ENCODE assay signal across 11 cellular contexts in genomic region chr16:2905988-2906387, GRCh38. TPM values are rescaled to one million over a fixed set of nuclear protein-coding genes. Genes with fewer than 3 reads are reported as not detected.
DNase-seq lines count a peak whose midpoint lies in the region; ATAC-seq and TF ChIP-seq lines count a peak whose summit lies in the region.
"Had no signal": no experiment of that assay in that cellular context is flagged by ENCODE, and none has a peak within 500 bp of the region (broad histone marks: within the 10 kb centered on the region; RNA-seq: fewer than 3 reads in every experiment).

No MANE protein-coding gene starts in this region.

- H3K27me3 ChIP-seq in thoracic aorta (replicated peaks; ENCODE audit: insufficient read depth) (no peaks in the 10 kb centered on the region), aorta (ENCODE audit: control insufficient read depth in 1 of 2, insufficient read depth in 2 of 2, low read length in 1 of 2) (peaks cover 0 to 2% of the 10 kb centered on the region in 2 donors)

- H3K4me3 Mint-ChIP-seq in activated naive CD4-positive, alpha-beta T cell treated with anti-CD3 and anti-CD28 coated beads for 36 hours, result peak overlapping the region; percentile 67
- peak overlapping the region; percentile 91 for H3K4me3 Mint-ChIP-seq in activated T-helper 1 cell treated with anti-CD3 and anti-CD28 coated beads, Interleukin-12 subunit alpha, Interleukin-12 subunit beta, Interleukin-2, Interleukin-4 antibody, amounts not matched to agents 30 ng/mL and 10 ng/mL and 1 ng/mL, durations not matched to agents 14 hours and 24 hours and 36 hours
- peak overlapping the region; percentile 88 to 96 (median 93) for H3K4me3 Mint-ChIP-seq in immature natural killer cell

- no peaks in the 10 kb centered on the region for H3K36me3 ChIP-seq in thoracic aorta
- H3K36me3 ChIP-seq in aorta (ENCODE audit: control insufficient read depth in 1 of 2, insufficient read depth in 2 of 2, low read length in 1 of 2), result no peaks in the 10 kb centered on the region

- H3K27ac ChIP-seq in thoracic aorta (peak overlapping the region; percentile 57 to 61), aorta (ENCODE audit: low read depth in 1 of 2, low read length in 2 of 2) (no peak overlapping the region)

- H3K9me3 ChIP-seq in thoracic aorta (no peaks in the 10 kb centered on the region), aorta (ENCODE audit: control insufficient read depth, low read length) (no peaks in the 10 kb centered on the region)

- CTCF ChIA-PET in activated naive CD4-positive, alpha-beta T cell treated with anti-CD3 and anti-CD28 coated beads for 36 hours (lab: Charles Lee), result interaction anchor here (0.7 to 2.3 kb wide), 7 partner anchors 11 to 67 kb away, joined by 3 to 10 read pairs (median 3); no protein-coding TSS in a partner anchor

- 28 to 30% methylated on average over 12 of the region's 12 CpGs for WGBS in aorta, 2 donors

- peaks cover 18% of the 10 kb centered on the region for H3K4me1 Mint-ChIP-seq in activated naive CD4-positive, alpha-beta T cell treated with anti-CD3 and anti-CD28 coated beads for 36 hours (ENCODE audit: low read depth)
- peaks cover 17% of the 10 kb centered on the region for H3K4me1 Mint-ChIP-seq in activated T-helper 1 cell treated with anti-CD3 and anti-CD28 coated beads, Interleukin-12 subunit alpha, Interleukin-12 subunit beta, Interleukin-2, Interleukin-4 antibody, amounts not matched to agents 30 ng/mL and 10 ng/mL and 1 ng/mL, durations not matched to agents 14 hours and 24 hours and 36 hours (ENCODE audit: low read depth)
- peaks cover 33 to 34% of the 10 kb centered on the region in 2 donors for H3K4me1 Mint-ChIP-seq in immature natural killer cell

- no peaks in the 10 kb centered on the region for H3K36me3 Mint-ChIP-seq in activated naive CD4-positive, alpha-beta T cell treated with anti-CD3 and anti-CD28 coated beads for 36 hours (ENCODE audit: low read depth)
- H3K36me3 Mint-ChIP-seq in activated T-helper 1 cell treated with anti-CD3 and anti-CD28 coated beads, Interleukin-12 subunit alpha, Interleukin-12 subunit beta, Interleukin-2, Interleukin-4 antibody, amounts not matched to agents 30 ng/mL and 10 ng/mL and 1 ng/mL, durations not matched to agents 14 hours and 24 hours and 36 hours (ENCODE audit: low read depth), result no peaks in the 10 kb centered on the region
- no peaks in the 10 kb centered on the region for H3K36me3 Mint-ChIP-seq in immature natural killer cell

- no peak for TF ChIP-seq CTCF in thoracic aorta (IDR thresholded peaks at IDR 0.05)

- no peak overlapping the region for H3K27ac Mint-ChIP-seq in activated naive CD4-positive, alpha-beta T cell treated with anti-CD3 and anti-CD28 coated beads for 36 hours
- peak overlapping the region; percentile 3 for H3K27ac Mint-ChIP-seq in activated T-helper 1 cell treated with anti-CD3 and anti-CD28 coated beads, Interleukin-12 subunit alpha, Interleukin-12 subunit beta, Interleukin-2, Interleukin-4 antibody, amounts not matched to agents 30 ng/mL and 10 ng/mL and 1 ng/mL, durations not matched to agents 14 hours and 24 hours and 36 hours
- peak overlapping the region; percentile 70 to 91 (median 89) for H3K27ac Mint-ChIP-seq in immature natural killer cell

- intact Hi-C loops in activated naive CD4-positive, alpha-beta T cell treated with anti-CD3 and anti-CD28 coated beads for 36 hours (cut with micrococcal nuclease), result loop anchor here (1.0 to 10.0 kb wide), 7 partner anchors 21 to 751 kb away; partner anchors contain the start of genes ELOB, THOC6 and TRAF7
- intact Hi-C loops in activated T-helper 1 cell treated with anti-CD3 and anti-CD28 coated beads, Interleukin-12 subunit alpha, Interleukin-12 subunit beta, Interleukin-2, Interleukin-4 antibody, amounts not matched to agents 30 ng/mL and 10 ng/mL and 1 ng/mL, durations not matched to agents 14 hours and 24 hours and 36 hours (cut with micrococcal nuclease), result loop anchor here (1.0 to 10.0 kb wide), 9 partner anchors 21 to 391 kb away; partner anchors contain the start of genes ATP6V0C, ELOB, FLYWCH2 and HCFC1R1
- intact Hi-C loops in aorta (cut with DNase I), result loop anchor here in 1 of 2 donors (1.0 kb wide), 1 partner anchor 23 kb away; the partner anchor contains the start of gene FLYWCH2

- ATAC-seq in thoracic aorta (ENCODE audit: insufficient number of reproducible peaks, low FRiP score, low read depth) (no peak), GM19397 (IDR thresholded peaks at IDR 0.05; ENCODE audit: unreplicated experiment) (no peak), aorta (ENCODE audit: low FRiP score) (no peak)

- no peaks in the 10 kb centered on the region for H3K27me3 Mint-ChIP-seq in activated naive CD4-positive, alpha-beta T cell treated with anti-CD3 and anti-CD28 coated beads for 36 hours (ENCODE audit: low read depth)
- peaks cover 4% of the 10 kb centered on the region for H3K27me3 Mint-ChIP-seq in activated T-helper 1 cell treated with anti-CD3 and anti-CD28 coated beads, Interleukin-12 subunit alpha, Interleukin-12 subunit beta, Interleukin-2, Interleukin-4 antibody, amounts not matched to agents 30 ng/mL and 10 ng/mL and 1 ng/mL, durations not matched to agents 14 hours and 24 hours and 36 hours (ENCODE audit: insufficient read depth)
- peaks cover 0 to 9% (median 4%) of the 10 kb centered on the region in 3 donors for H3K27me3 Mint-ChIP-seq in immature natural killer cell (ENCODE audit: low read depth in 3 of 3)

- no peaks in the 10 kb centered on the region for H3K9me3 Mint-ChIP-seq in activated naive CD4-positive, alpha-beta T cell treated with anti-CD3 and anti-CD28 coated beads for 36 hours
- no peaks in the 10 kb centered on the region for H3K9me3 Mint-ChIP-seq in activated T-helper 1 cell treated with anti-CD3 and anti-CD28 coated beads, Interleukin-12 subunit alpha, Interleukin-12 subunit beta, Interleukin-2, Interleukin-4 antibody, amounts not matched to agents 30 ng/mL and 10 ng/mL and 1 ng/mL, durations not matched to agents 14 hours and 24 hours and 36 hours
- H3K9me3 Mint-ChIP-seq in immature natural killer cell, result no peaks in the 10 kb centered on the region

- no peak for DNase-seq in activated naive CD4-positive, alpha-beta T cell treated with anti-CD3 and anti-CD28 coated beads for 36 hours
- DNase-seq in activated naive CD4-positive, alpha-beta T cell treated with Interleukin-2 at 50 U/mL for 16 hours, result no peak
- no peak for DNase-seq in activated T-helper 1 cell treated with anti-CD3 and anti-CD28 coated beads, Interleukin-12 subunit alpha, Interleukin-12 subunit beta, Interleukin-2, Interleukin-4 antibody, amounts not matched to agents 30 ng/mL and 10 ng/mL and 1 ng/mL, durations not matched to agents 14 hours and 24 hours and 36 hours (ENCODE audit: low spot score)
- DNase-seq in immature natural killer cell, result no peak
- no peak for DNase-seq in thoracic aorta (ENCODE audit: low spot score)
- no peak for DNase-seq in aorta
- DNase-seq in NOMO-1 treated with DMSO at 0.1 percent for 48 hours (lab: John Stamatoyannopoulos, UW; ENCODE audit: unreplicated experiment), result no peak

- peaks cover 9 to 20% of the 10 kb centered on the region in 2 donors for H3K4me1 ChIP-seq in thoracic aorta (ENCODE audit: control insufficient read depth in 1 of 2, low read depth in 2 of 2)
- H3K4me1 ChIP-seq in aorta (ENCODE audit: control insufficient read depth in 1 of 2, insufficient read depth in 2 of 2, low read length in 2 of 2), result no peaks in the 10 kb centered on the region

- H3K4me3 ChIP-seq in thoracic aorta (no peak overlapping the region), aorta (ENCODE audit: low read length in 2 of 2) (no peak overlapping the region)

RNA-seq across cellular contexts. Expression of gene FLYWCH1, which starts 5.7 kb away (rescaled TPM):
- total RNA-seq in activated naive CD4-positive, alpha-beta T cell treated with anti-CD3 and anti-CD28 coated beads for 36 hours, result 10 to 100 TPM; 33.5 to 35.4 TPM
- 61.1 and 65.7 TPM in 2 replicates for total RNA-seq in activated T-helper 1 cell treated with anti-CD3 and anti-CD28 coated beads, Interleukin-12 subunit alpha, Interleukin-12 subunit beta, Interleukin-2, Interleukin-4 antibody, amounts not matched to agents 30 ng/mL and 10 ng/mL and 1 ng/mL, durations not matched to agents 14 hours and 24 hours and 36 hours
- 10 to 100 TPM in 1 of 3 donors, 1 to 10 TPM in 2; 2.5 to 16.1 (median 4.8) TPM for polyA plus RNA-seq in immature natural killer cell
- 10 to 100 TPM; 65.6 to 72.8 TPM for total RNA-seq in thoracic aorta
- 10 to 100 TPM; 40.6 to 72.4 TPM for total RNA-seq in aorta
- 100 to 1,000 TPM in 1 of 2 donors, 10 to 100 TPM in 1; 24.2 to 103 TPM for polyA plus RNA-seq in aorta

RNA-seq across cellular contexts. Expression of gene FLYWCH2, which starts 23.0 kb away (rescaled TPM):
- 10 to 100 TPM; 12.7 to 15.2 TPM for total RNA-seq in activated naive CD4-positive, alpha-beta T cell treated with anti-CD3 and anti-CD28 coated beads for 36 hours
- 22.9 and 25.4 TPM in 2 replicates for total RNA-seq in activated T-helper 1 cell treated with anti-CD3 and anti-CD28 coated beads, Interleukin-12 subunit alpha, Interleukin-12 subunit beta, Interleukin-2, Interleukin-4 antibody, amounts not matched to agents 30 ng/mL and 10 ng/mL and 1 ng/mL, durations not matched to agents 14 hours and 24 hours and 36 hours
- polyA plus RNA-seq in immature natural killer cell, result 10 to 100 TPM; 15.9 to 24.5 (median 18.3) TPM
- total RNA-seq in thoracic aorta, result 10 to 100 TPM; 52.2 to 53.2 TPM
- 10 to 100 TPM; 11.5 to 14.6 TPM for total RNA-seq in aorta
- 10 to 100 TPM; 18.8 to 32.6 TPM for polyA plus RNA-seq in aorta

RNA-seq across cellular contexts. Expression of gene PRSS22, which starts 48.0 kb away (rescaled TPM):
- total RNA-seq in activated naive CD4-positive, alpha-beta T cell treated with anti-CD3 and anti-CD28 coated beads for 36 hours, result not detected
- total RNA-seq in activated T-helper 1 cell treated with anti-CD3 and anti-CD28 coated beads, Interleukin-12 subunit alpha, Interleukin-12 subunit beta, Interleukin-2, Interleukin-4 antibody, amounts not matched to agents 30 ng/mL and 10 ng/mL and 1 ng/mL, durations not matched to agents 14 hours and 24 hours and 36 hours, result not detected in 2 replicates
- under 1 TPM in 2 of 3 donors, not detected in 1; 0.23 to 0.40 TPM for polyA plus RNA-seq in immature natural killer cell
- not detected for total RNA-seq in thoracic aorta
- not detected for total RNA-seq in aorta
- polyA plus RNA-seq in aorta, result 1 to 10 TPM in 1 of 2 donors, under 1 TPM in 1; 0.31 to 1.5 TPM
- total RNA-seq: cardiac septum, left cardiac atrium had no signal
- polyA plus RNA-seq: BJ had no signal

RNA-seq across cellular contexts. Expression of gene KREMEN2, which starts 58.1 kb away (rescaled TPM):
- not detected for total RNA-seq in activated naive CD4-positive, alpha-beta T cell treated with anti-CD3 and anti-CD28 coated beads for 36 hours
- 0.10 and 0.18 TPM in 2 replicates for total RNA-seq in activated T-helper 1 cell treated with anti-CD3 and anti-CD28 coated beads, Interleukin-12 subunit alpha, Interleukin-12 subunit beta, Interleukin-2, Interleukin-4 antibody, amounts not matched to agents 30 ng/mL and 10 ng/mL and 1 ng/mL, durations not matched to agents 14 hours and 24 hours and 36 hours
- polyA plus RNA-seq in immature natural killer cell, result not detected
- not detected for total RNA-seq in thoracic aorta
- not detected for total RNA-seq in aorta
- not detected for polyA plus RNA-seq in aorta
- total RNA-seq: cardiac septum, left cardiac atrium had no signal
- polyA plus RNA-seq: BJ had no signal

Comparison
In these comparisons a context has a peak if more than half of its experiments do, and no peak if none do; other contexts are left out.
1. H3K27ac ChIP-seq: peak in thoracic aorta (2 of 2); none in aorta (0 of 2).
2. Peak in every context shown above with its lines, with median percentiles within 50 percentile points of each other: H3K4me3 Mint-ChIP-seq.